Comparison of ENCODE assay signal across 14 cellular contexts in the genomic region with DNA sequence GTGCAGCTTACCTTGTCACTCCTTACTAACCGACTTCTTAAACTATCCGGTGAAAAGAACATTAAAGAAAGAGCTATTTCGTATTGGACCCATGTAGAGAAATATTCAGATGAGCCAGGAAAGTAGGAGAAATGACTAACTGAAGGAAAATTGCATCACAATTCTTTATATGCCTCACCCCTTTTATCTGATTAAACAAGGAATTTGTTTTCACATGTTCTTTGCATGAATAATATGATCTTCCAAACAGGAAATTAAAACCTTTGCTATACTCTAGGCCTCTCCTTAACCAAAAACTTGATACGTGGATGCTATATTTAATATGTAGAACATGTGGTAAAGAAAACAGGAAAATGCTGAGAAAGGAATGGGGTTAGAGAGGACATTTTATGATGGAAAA. TPM values are rescaled to one million over a fixed set of nuclear protein-coding genes. Genes with fewer than 3 reads are reported as not detected.
DNase-seq lines count a peak whose midpoint lies in the region; ATAC-seq and TF ChIP-seq lines count a peak whose summit lies in the region.
"Had no signal": no experiment of that assay in that cellular context is flagged by ENCODE, and none has a peak within 500 bp of the region (broad histone marks: within the 10 kb centered on the region; RNA-seq: fewer than 3 reads in every experiment).

No MANE protein-coding gene starts in this region.

- H3K9me3 ChIP-seq in RWPE2 (ENCODE audit: severe bottlenecking) (no peaks in the 10 kb centered on the region), esophagus (ENCODE audit: control insufficient read depth in 2 of 2, insufficient read depth in 1 of 2, low read depth in 1 of 2, low read length in 1 of 2) (no peaks in the 10 kb centered on the region), osteoblast (ENCODE audit: low read depth, low read length) (no peaks in the 10 kb centered on the region)
- H3K9me3 ChIP-seq: tibial artery had no signal

- no peaks in the 10 kb centered on the region for H3K27me3 ChIP-seq in RWPE2 (ENCODE audit: insufficient read depth, poor library complexity, severe bottlenecking)
- H3K27me3 ChIP-seq in esophagus (ENCODE audit: control insufficient read depth in 1 of 2, insufficient read depth in 2 of 2, low read length in 2 of 2), result no peaks in the 10 kb centered on the region
- no peaks in the 10 kb centered on the region for H3K27me3 ChIP-seq in osteoblast (ENCODE audit: insufficient read depth, low read length)
- H3K27me3 ChIP-seq: tibial artery had no signal

- no peaks in the 10 kb centered on the region for H4K20me1 ChIP-seq in osteoblast (ENCODE audit: insufficient read depth, low read length)

- ATAC-seq in RWPE2 (ENCODE audit: low read depth) (peak; percentile 95), GM21723 (IDR thresholded peaks at IDR 0.05; ENCODE audit: unreplicated experiment) (no peak)
- ATAC-seq: activated CD4-positive, CD25-positive, alpha-beta regulatory T cell treated with anti-CD3 and anti-CD28 coated beads, Interleukin-2, amount 50 U/mL, for 24 hours had no signal

- no peaks in the 10 kb centered on the region for H3K4me1 Mint-ChIP-seq in activated CD4-positive, alpha-beta memory T cell treated with anti-CD3 and anti-CD28 coated beads for 36 hours (ENCODE audit: low read depth)
- H3K4me1 Mint-ChIP-seq: activated naive CD4-positive, alpha-beta T cell treated with anti-CD3 and anti-CD28 coated beads, Interleukin-2, amount 50 U/mL, for 24 hours had no signal

- H3K27ac ChIP-seq in RWPE2 (ENCODE audit: poor library complexity, severe bottlenecking) (peak overlapping the region; percentile 90), esophagus (ENCODE audit: low read depth in 2 of 2, low read length in 1 of 2) (peak overlapping the region; percentile 83 to 96), osteoblast (ENCODE audit: low read depth, low read length) (no peak overlapping the region)
- H3K27ac ChIP-seq: tibial artery had no signal

- POLR2A ChIA-PET in activated CD4-positive, alpha-beta memory T cell treated with anti-CD3 and anti-CD28 coated beads for 36 hours (lab: Charles Lee), result interaction anchor here (0.6 kb wide), 1 partner anchor 257 kb away, joined by 3 read pairs; no protein-coding TSS in a partner anchor

- CTCF ChIA-PET in activated CD4-positive, alpha-beta memory T cell treated with anti-CD3 and anti-CD28 coated beads for 36 hours (lab: Charles Lee), result interaction anchor here (1.6 kb wide), 1 partner anchor 25 kb away, joined by 6 read pairs; no protein-coding TSS in a partner anchor

- intact Hi-C loops in activated CD4-positive, alpha-beta memory T cell treated with anti-CD3 and anti-CD28 coated beads for 36 hours (cut with micrococcal nuclease), result no loop called here

- H3K27me3 Mint-ChIP-seq in activated CD4-positive, alpha-beta memory T cell treated with anti-CD3 and anti-CD28 coated beads for 36 hours, result no peaks in the 10 kb centered on the region
- H3K27me3 Mint-ChIP-seq: activated naive CD4-positive, alpha-beta T cell treated with anti-CD3 and anti-CD28 coated beads, Interleukin-2, amount 50 U/mL, for 24 hours; progenitor cell of endocrine pancreas had no signal

- WGBS in esophagus, 2 donors, result 51 to 73% methylated on average over 4 of the region's 4 CpGs

- no peaks in the 10 kb centered on the region for H3K79me2 ChIP-seq in osteoblast (ENCODE audit: insufficient read depth, low read length)

- H3K4me3 Mint-ChIP-seq in activated CD4-positive, alpha-beta memory T cell treated with anti-CD3 and anti-CD28 coated beads for 36 hours, result no peak overlapping the region
- H3K4me3 Mint-ChIP-seq: activated naive CD4-positive, alpha-beta T cell treated with anti-CD3 and anti-CD28 coated beads, Interleukin-2, amount 50 U/mL, for 24 hours had no signal

- H3K4me3 ChIP-seq in RWPE2 (ENCODE audit: severe bottlenecking) (no peak overlapping the region), esophagus (ENCODE audit: low read depth in 1 of 2, low read length in 2 of 2) (no peak overlapping the region), osteoblast (ENCODE audit: insufficient read depth, low read length) (no peak overlapping the region)
- H3K4me3 ChIP-seq: tibial artery had no signal

- H2AFZ ChIP-seq in osteoblast (ENCODE audit: low read length), result peak overlapping the region; percentile 73

- DNase-seq in ELR (ENCODE audit: low read depth), result peak; percentile 90
- no peak for DNase-seq in RWPE2 (ENCODE audit: low spot score)
- DNase-seq in osteoblast (ENCODE audit: insufficient read length, low spot score, missing footprints), result no peak
- no peak for DNase-seq in NCI-H526 treated with DMSO at 0.1 percent for 48 hours (lab: John Stamatoyannopoulos, UW)
- DNase-seq in NCI-H510A treated with DMSO at 0.1 percent for 48 hours (lab: John Stamatoyannopoulos, UW), result no peak
- no peak for DNase-seq in activated CD4-positive, alpha-beta memory T cell treated with anti-CD3 and anti-CD28 coated beads for 36 hours
- DNase-seq: kidney glomerular epithelial cell, T-helper 1 cell, tibial artery had no signal

- H3K36me3 ChIP-seq in RWPE2 (ENCODE audit: low read depth), result no peaks in the 10 kb centered on the region; the same call in 1 of the 2 replicates
- H3K36me3 ChIP-seq in esophagus (ENCODE audit: control insufficient read depth in 2 of 2, insufficient read depth in 2 of 2, low read length in 1 of 2), result no peaks in the 10 kb centered on the region
- no peaks in the 10 kb centered on the region for H3K36me3 ChIP-seq in osteoblast (ENCODE audit: insufficient read depth, low read length)
- H3K36me3 ChIP-seq: tibial artery had no signal

- peaks cover 19% of the 10 kb centered on the region for H3K4me1 ChIP-seq in RWPE2 (ENCODE audit: insufficient read depth, poor library complexity, severe bottlenecking)
- H3K4me1 ChIP-seq in esophagus (ENCODE audit: control insufficient read depth in 2 of 2, insufficient read depth in 2 of 2, low read length in 1 of 2), result no peaks in the 10 kb centered on the region
- H3K4me1 ChIP-seq in osteoblast (ENCODE audit: insufficient read depth, low read length), result peaks cover 5% of the 10 kb centered on the region
- H3K4me1 ChIP-seq: tibial artery had no signal

- no peaks in the 10 kb centered on the region for H3K36me3 Mint-ChIP-seq in activated CD4-positive, alpha-beta memory T cell treated with anti-CD3 and anti-CD28 coated beads for 36 hours
- H3K36me3 Mint-ChIP-seq: activated naive CD4-positive, alpha-beta T cell treated with anti-CD3 and anti-CD28 coated beads, Interleukin-2, amount 50 U/mL, for 24 hours had no signal

- no peak overlapping the region for H3K27ac Mint-ChIP-seq in activated CD4-positive, alpha-beta memory T cell treated with anti-CD3 and anti-CD28 coated beads for 36 hours
- H3K27ac Mint-ChIP-seq: activated naive CD4-positive, alpha-beta T cell treated with anti-CD3 and anti-CD28 coated beads, Interleukin-2, amount 50 U/mL, for 24 hours; progenitor cell of endocrine pancreas had no signal

- no peaks in the 10 kb centered on the region for H3K9me3 Mint-ChIP-seq in activated CD4-positive, alpha-beta memory T cell treated with anti-CD3 and anti-CD28 coated beads for 36 hours
- H3K9me3 Mint-ChIP-seq: activated naive CD4-positive, alpha-beta T cell treated with anti-CD3 and anti-CD28 coated beads, Interleukin-2, amount 50 U/mL, for 24 hours had no signal

- H3K4me2 ChIP-seq in osteoblast (ENCODE audit: insufficient read depth, low read length), result no peak overlapping the region

- TF ChIP-seq CTCF in RWPE2 (IDR thresholded peaks at IDR 0.05; ENCODE audit: poor library complexity, severe bottlenecking), result no peak
- TF ChIP-seq CTCF in osteoblast (IDR thresholded peaks at IDR 0.05; ENCODE audit: extremely low read depth, low read depth, low read length), result no peak

RNA-seq across cellular contexts. Expression of gene LRRC1, which starts 41.9 kb away (rescaled TPM):
- 10 to 100 TPM; 13.6 to 15.2 TPM for polyA plus RNA-seq in esophagus
- 7.2 and 8.0 TPM in 2 replicates for total RNA-seq in osteoblast
- total RNA-seq in activated CD4-positive, alpha-beta memory T cell treated with anti-CD3 and anti-CD28 coated beads for 36 hours, result 1 to 10 TPM; 3.2 TPM
